20 cellular contexts compared by ENCODE assay signal in genomic region chr2:156492979-156493378, GRCh38.
"Had no signal": no experiment of that assay in that cellular context is flagged by ENCODE, and none has a peak within 500 bp of the region (broad histone marks: within the 10 kb centered on the region; RNA-seq: fewer than 3 reads in every experiment).

No MANE protein-coding gene starts in this region.

- H3K9ac ChIP-seq: neural progenitor cell had no signal

- DNase-seq: effector CD8-positive, alpha-beta T cell; heart left ventricle; hypothalamus; kidney glomerular epithelial cell; naive thymus-derived CD4-positive, alpha-beta T cell; nucleus accumbens; pancreas; right cardiac atrium; small intestine; stimulated activated CD4-positive, alpha-beta T cell treated with anti-CD3 and anti-CD28 coated beads, Interleukin-12 subunit alpha, Interleukin-12 subunit beta, amount 100 ng/mL, for 4 hours; stimulated activated naive CD4-positive, alpha-beta T cell treated with Interleukin-2 at 50 U/mL for 16 hours; testis; upper lobe of right lung had no signal

- H3K27ac Mint-ChIP-seq: neural progenitor cell had no signal

- H3K4me1 ChIP-seq: testis, vagina had no signal

- H2AFZ ChIP-seq: neural progenitor cell had no signal

- H3K4me2 ChIP-seq: neural progenitor cell had no signal

- H3K9me3 Mint-ChIP-seq: naive thymus-derived CD4-positive, alpha-beta T cell; neural progenitor cell had no signal

- H3K27ac ChIP-seq: coronary artery, heart left ventricle, neural progenitor cell, pancreas, testis, tibial nerve, upper lobe of right lung, vagina had no signal

- H3K4me3 ChIP-seq: coronary artery, heart left ventricle, neural progenitor cell, pancreas, testis, tibial nerve, upper lobe of right lung, vagina had no signal

- H3K27me3 ChIP-seq: heart left ventricle, neural progenitor cell, pancreas, testis, tibial nerve, upper lobe of right lung, vagina had no signal

- ATAC-seq: heart left ventricle; naive thymus-derived CD4-positive, alpha-beta T cell; pancreas; right cardiac atrium; upper lobe of right lung had no signal

- H3K36me3 Mint-ChIP-seq: neural progenitor cell had no signal

- H3K9me3 ChIP-seq: heart left ventricle, pancreas, testis, tibial nerve, upper lobe of right lung, vagina had no signal

- FAIRE-seq: frontal cortex, islet of Langerhans, pancreas, small intestine had no signal

- H3K36me3 ChIP-seq: neural progenitor cell, pancreas, upper lobe of right lung, vagina had no signal

- H3K27me3 Mint-ChIP-seq: naive thymus-derived CD4-positive, alpha-beta T cell; progenitor cell of endocrine pancreas had no signal

- H3K4me3 Mint-ChIP-seq: naive thymus-derived CD4-positive, alpha-beta T cell; neural progenitor cell had no signal
